ENCODE assay signal across 31 cellular contexts in the genomic region with DNA sequence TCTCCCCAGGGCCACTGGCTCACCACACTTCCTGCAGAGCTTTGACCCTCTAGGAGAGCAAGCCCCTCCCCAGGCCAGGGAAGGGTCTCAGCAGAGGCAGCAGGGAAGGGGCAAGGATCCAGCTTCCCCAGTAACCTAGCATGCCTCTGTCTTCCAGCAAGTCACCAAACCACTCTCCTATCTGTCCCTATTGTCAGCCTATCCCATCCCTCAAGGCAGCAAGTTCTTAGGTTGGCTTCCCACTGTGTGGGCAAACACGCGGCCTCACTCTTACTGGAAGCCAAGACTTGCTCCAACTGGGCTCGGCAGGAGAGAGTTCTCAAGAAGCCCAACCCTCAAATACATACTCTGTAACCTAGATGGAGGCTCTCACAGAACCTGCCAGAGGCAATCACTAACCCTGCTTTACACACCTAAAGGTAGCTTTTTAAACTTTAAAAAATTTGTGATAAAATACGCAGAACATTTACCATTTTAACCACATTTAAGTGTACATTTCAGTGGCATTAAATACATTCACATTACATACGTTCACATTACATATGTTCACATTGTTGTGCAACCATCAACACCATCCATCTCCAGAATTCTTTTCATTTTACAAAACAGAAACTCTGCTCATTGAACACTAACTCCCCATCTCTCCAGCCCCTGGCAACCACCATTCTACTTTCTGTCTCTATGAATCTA. TPM values are rescaled to one million over a fixed set of nuclear protein-coding genes. Genes with fewer than 3 reads are reported as not detected.
DNase-seq lines count a peak whose midpoint lies in the region; ATAC-seq, FAIRE-seq and TF ChIP-seq lines count a peak whose summit lies in the region.
"Had no signal": no experiment of that assay in that cellular context is flagged by ENCODE, and none has a peak within 500 bp of the region (broad histone marks: within the 10 kb centered on the region; RNA-seq: fewer than 3 reads in every experiment).

No MANE protein-coding gene starts in this region.

- ATAC-seq in A549 (no peak), K562 (no peak), pancreas (no peak)
- ATAC-seq in stimulated activated naive B cell treated with anti-CD40 and anti-IgM and Interleukin-4, amounts not matched to agents 10 μg/mL and 1 μg/mL and 100 μg/mL, for 72 hours (replicated peaks) = no peak
- ATAC-seq: foreskin keratinocyte, HCT116 had no signal

- H3K4me3 ChIP-seq in A549 (no peak overlapping the region), HUES64 (ENCODE audit: low read length) (no peak overlapping the region), K562 (no peak overlapping the region), pancreas (no peak overlapping the region)
- H3K4me3 ChIP-seq: esophagus muscularis mucosa, lung, sigmoid colon, uterus had no signal

- no peaks in the 10 kb centered on the region for H3K27me3 Mint-ChIP-seq in mesothelial cell of epicardium (ENCODE audit: low read depth)
- H3K27me3 Mint-ChIP-seq in stimulated activated naive B cell treated with anti-CD40 and anti-IgM and Interleukin-4, amounts not matched to agents 10 μg/mL and 1 μg/mL and 100 μg/mL, for 72 hours = peaks cover 46 to 56% of the 10 kb centered on the region in 2 donors

- H3K9me3 ChIP-seq in A549 (no peaks in the 10 kb centered on the region), HUES64 (ENCODE audit: insufficient read depth, low read depth, low read length) (no peaks in the 10 kb centered on the region), K562 (replicated peaks; ENCODE audit: control insufficient read depth, insufficient read depth, low read depth, low read length) (no peaks in the 10 kb centered on the region), pancreas (no peaks in the 10 kb centered on the region)
- H3K9me3 ChIP-seq: esophagus muscularis mucosa, sigmoid colon, uterus had no signal

- TF ChIP-seq RAD21 in A549 (conservative IDR thresholded peaks at IDR 0.05 in 1 of 2, IDR thresholded peaks at IDR 0.05 in 1 of 2) (no peak), K562 (CRISPR knock-in tag; conservative IDR thresholded peaks at IDR 0.05 in 1 of 2, IDR thresholded peaks at IDR 0.05 in 1 of 2) (no peak)

- H3K27ac ChIP-seq in A549 (peak overlapping the region; percentile 97 to 98; a peak in 5 of 6 replicates), HUES64 (ENCODE audit: low read depth, low read length) (peak overlapping the region; percentile 45; the same call in 1 of the 2 replicates), K562 (ENCODE audit: extremely low read depth, low read depth, low read length) (peak overlapping the region; percentile 14; the same call in 1 of the 3 replicates), pancreas (no peak overlapping the region)
- H3K27ac ChIP-seq: esophagus muscularis mucosa, foreskin keratinocyte, sigmoid colon had no signal

- H3K9ac ChIP-seq in HUES64 (ENCODE audit: low read depth, low read length) (peak overlapping the region; percentile 45; the same call in 1 of the 2 replicates), K562 (ENCODE audit: insufficient read depth in 1 of 2, low read depth in 2 of 2, low read length in 2 of 2) (peak overlapping the region; percentile 32 to 40; a peak in 3 of 4 replicates)

- H3K4me1 Mint-ChIP-seq in mesothelial cell of epicardium = peaks cover 36% of the 10 kb centered on the region
- peaks cover 22 to 27% of the 10 kb centered on the region in 2 donors for H3K4me1 Mint-ChIP-seq in stimulated activated naive B cell treated with anti-CD40 and anti-IgM and Interleukin-4, amounts not matched to agents 10 μg/mL and 1 μg/mL and 100 μg/mL, for 72 hours

- peaks cover 4% of the 10 kb centered on the region; the same call in 2 of the 3 replicates for H3K79me2 ChIP-seq in K562 (ENCODE audit: control insufficient read depth, insufficient read depth, low read length)

- no peaks in the 10 kb centered on the region for H3K9me1 ChIP-seq in K562 (ENCODE audit: control insufficient read depth, insufficient read depth, low read length)

- H3K36me3 ChIP-seq in HUES64 (ENCODE audit: insufficient read depth, low read length) (no peaks in the 10 kb centered on the region), K562 (ENCODE audit: control insufficient read depth, insufficient read depth, low read length) (no peaks in the 10 kb centered on the region), pancreas (no peaks in the 10 kb centered on the region)
- H3K36me3 ChIP-seq: esophagus muscularis mucosa, sigmoid colon, uterus had no signal

- H3K27me3 ChIP-seq in HUES64 (ENCODE audit: insufficient read depth, low read length) = no peaks in the 10 kb centered on the region
- H3K27me3 ChIP-seq in K562 (ENCODE audit: control insufficient read depth in 2 of 2, insufficient read depth in 2 of 2, low read length in 2 of 2) = no peaks in the 10 kb centered on the region
- no peaks in the 10 kb centered on the region for H3K27me3 ChIP-seq in pancreas
- H3K27me3 ChIP-seq: esophagus muscularis mucosa, foreskin keratinocyte, sigmoid colon, uterus had no signal

- no peak overlapping the region for H3K4me3 Mint-ChIP-seq in mesothelial cell of epicardium
- no peak overlapping the region for H3K4me3 Mint-ChIP-seq in stimulated activated naive B cell treated with anti-CD40 and anti-IgM and Interleukin-4, amounts not matched to agents 10 μg/mL and 1 μg/mL and 100 μg/mL, for 72 hours
- H3K4me3 Mint-ChIP-seq: activated CD4-positive, alpha-beta memory T cell treated with anti-CD3 and anti-CD28 coated beads for 36 hours; activated naive CD8-positive, alpha-beta T cell; activated T-helper 17 cell treated with anti-CD3 and anti-CD28 coated beads, Interleukin-2, amount 50 U/mL, for 72 hours; neural crest cell; T-helper 1 cell treated with Interleukin-12 subunit alpha and Interleukin-12 subunit beta and Interleukin-4 antibody, amounts not matched to agents 30 μg/mL and 1 μg/mL, for 36 hours had no signal

- no peak for FAIRE-seq in A549 (lab: Jason Lieb, UNC)
- peak; percentile 15 for FAIRE-seq in K562 (lab: Jason Lieb, UNC)
- FAIRE-seq in pancreas (lab: Jason Lieb, UNC) = no peak
- FAIRE-seq: A204.1, GM19239, TTC549 had no signal

- no peak for TF ChIP-seq POLR2A in A549 (IDR thresholded peaks at IDR 0.05; ENCODE audit: low read length)
- TF ChIP-seq POLR2A in K562 (conservative IDR thresholded peaks at IDR 0.05) = no peak

- CTCF ChIA-PET in A549 (lab: Yijun Ruan, JAX) (interaction anchor here (0.7 to 1.6 kb wide), 4 partner anchors 10 to 300 kb away, joined by 3 to 7 read pairs (median 3); partner anchors contain the start of gene VEGFA), K562 (lab: Yijun Ruan, JAX; ENCODE audit: low intra/inter-chr PET ratio) (no interaction called here)

- H3K9me3 Mint-ChIP-seq in mesothelial cell of epicardium = no peaks in the 10 kb centered on the region
- H3K9me3 Mint-ChIP-seq in stimulated activated naive B cell treated with anti-CD40 and anti-IgM and Interleukin-4, amounts not matched to agents 10 μg/mL and 1 μg/mL and 100 μg/mL, for 72 hours = no peaks in the 10 kb centered on the region
- H3K9me3 Mint-ChIP-seq: activated CD4-positive, alpha-beta memory T cell treated with anti-CD3 and anti-CD28 coated beads for 36 hours; activated T-helper 17 cell treated with anti-CD3 and anti-CD28 coated beads, Interleukin-2, amount 50 U/mL, for 72 hours; neural crest cell; T-helper 1 cell treated with Interleukin-12 subunit alpha and Interleukin-12 subunit beta and Interleukin-4 antibody, amounts not matched to agents 30 μg/mL and 1 μg/mL, for 36 hours had no signal

- intact Hi-C loops in K562 (cut with micrococcal nuclease) = no loop called here
- intact Hi-C loops in pancreas (cut with DNase I) = loop anchor here in 1 of 3 donors (10.0 kb wide), 2 partner anchors 124 to 214 kb away; no protein-coding TSS in a partner anchor

- no peaks in the 10 kb centered on the region for H4K20me1 ChIP-seq in K562 (replicated peaks; ENCODE audit: control insufficient read depth, insufficient read depth, low read length)

- TF ChIP-seq EP300 in A549 (IDR thresholded peaks at IDR 0.05) (no peak), K562 (IDR thresholded peaks at IDR 0.05; ENCODE audit: low read length) (no peak)

- H3K4me2 ChIP-seq in A549 = no peak overlapping the region
- no peak overlapping the region for H3K4me2 ChIP-seq in K562 (ENCODE audit: insufficient read depth, low read length)

- no peaks in the 10 kb centered on the region for H3K36me3 Mint-ChIP-seq in mesothelial cell of epicardium
- H3K36me3 Mint-ChIP-seq in stimulated activated naive B cell treated with anti-CD40 and anti-IgM and Interleukin-4, amounts not matched to agents 10 μg/mL and 1 μg/mL and 100 μg/mL, for 72 hours = no peaks in the 10 kb centered on the region
- H3K36me3 Mint-ChIP-seq: activated CD4-positive, alpha-beta memory T cell treated with anti-CD3 and anti-CD28 coated beads for 36 hours; activated naive CD8-positive, alpha-beta T cell had no signal

- DNase-seq in A549 (ENCODE audit: low read depth in 1 of 2, low spot score in 1 of 2) (no peak), K562 (ENCODE audit: extremely low read depth in 1 of 4, low spot score in 3 of 4) (no peak), mesothelial cell of epicardium (ENCODE audit: low spot score in 2 of 2, unreplicated experiment in 2 of 2) (no peak), pancreas (no peak), HK-2 (ENCODE audit: unreplicated experiment) (no peak), KG1 (lab: John Stamatoyannopoulos, UW) (no peak)
- DNase-seq in stimulated activated naive B cell treated with anti-CD40 and anti-IgM and Interleukin-4, amounts not matched to agents 10 μg/mL and 1 μg/mL and 100 μg/mL, for 72 hours = no peak
- DNase-seq: activated CD4-positive, alpha-beta memory T cell treated with anti-CD3 and anti-CD28 coated beads for 36 hours; activated CD4-positive, CD25-positive, alpha-beta regulatory T cell treated with anti-CD3 and anti-CD28 coated beads, Interleukin-2, amount 50 U/mL, for 72 hours; activated CD8-positive, alpha-beta memory T cell treated with anti-CD3 and anti-CD28 coated beads, Interleukin-2, amount 50 U/mL, for 4 hours; anterior cingulate cortex; cortex of kidney; DMS153; foreskin keratinocyte; NCI-H1417 treated with DMSO at 0.1 percent for 48 hours; NCI-H774; sigmoid colon; stimulated activated CD4-positive, alpha-beta T cell treated with anti-CD3 and anti-CD28 coated beads, Interleukin-4, amount 100 ng/mL, for 4 hours; stimulated activated naive CD4-positive, alpha-beta T cell treated with Interleukin-2 at 50 U/mL for 16 hours had no signal

- peaks cover 60% of the 10 kb centered on the region for H3K4me1 ChIP-seq in A549
- H3K4me1 ChIP-seq in HUES64 (ENCODE audit: insufficient read depth, low read length) = peaks cover 14% of the 10 kb centered on the region
- peaks cover 57 to 65% of the 10 kb centered on the region in 2 experiments for H3K4me1 ChIP-seq in K562 (replicated peaks in 1 of 2; ENCODE audit: control insufficient read depth in 2 of 2, insufficient read depth in 2 of 2, low read length in 2 of 2)
- peaks cover 0 to 2% (median 2%) of the 10 kb centered on the region in 3 donors for H3K4me1 ChIP-seq in pancreas

- H3K27ac Mint-ChIP-seq in mesothelial cell of epicardium = peak overlapping the region; percentile 81
- H3K27ac Mint-ChIP-seq in stimulated activated naive B cell treated with anti-CD40 and anti-IgM and Interleukin-4, amounts not matched to agents 10 μg/mL and 1 μg/mL and 100 μg/mL, for 72 hours = no peak overlapping the region
- H3K27ac Mint-ChIP-seq: activated CD4-positive, alpha-beta memory T cell treated with anti-CD3 and anti-CD28 coated beads for 36 hours; activated naive CD8-positive, alpha-beta T cell; T-helper 1 cell treated with Interleukin-12 subunit alpha and Interleukin-12 subunit beta and Interleukin-4 antibody, amounts not matched to agents 30 μg/mL and 1 μg/mL, for 36 hours had no signal

- no peak for TF ChIP-seq CTCF in A549 (IDR thresholded peaks at IDR 0.05)
- no peak for TF ChIP-seq CTCF in K562 (IDR thresholded peaks at IDR 0.05 in 2 of 3, conservative IDR thresholded peaks at IDR 0.05 in 1 of 3; ENCODE audit: insufficient read depth in 2 of 3, low read depth in 1 of 3, low read length in 3 of 3)
- no peak for TF ChIP-seq CTCF in mesothelial cell of epicardium (IDR thresholded peaks at IDR 0.05; ENCODE audit: unreplicated experiment)
- TF ChIP-seq CTCF in pancreas (IDR thresholded peaks at IDR 0.05) = no peak

- POLR2A ChIA-PET in A549 (lab: Yijun Ruan, JAX) (no interaction called here), K562 (lab: Yijun Ruan, JAX) (interaction anchor here (0.6 to 1.4 kb wide), 3 partner anchors 10 to 440 kb away, joined by 3 to 5 read pairs (median 3); partner anchors contain the start of gene GTPBP2)

- no TSS peak for BruUV-seq in K562 (replicated peaks; lab: Mats Ljungman, UMichigan)

- in situ Hi-C loops in K562 (cut with MboI) = loop anchor here (5.0 kb wide), 1 partner anchor 346 kb away; no protein-coding TSS in a partner anchor

- peak overlapping the region; percentile 76 for H2AFZ ChIP-seq in K562 (ENCODE audit: low read depth, low read length)

- 54% methylated on average over 5 of the region's 5 CpGs for WGBS in A549 (ENCODE audit: missing lambda C conversion rate)
- WGBS in HUES64 = 30% methylated on average over 5 of the region's 5 CpGs
- WGBS in K562 (ENCODE audit: insufficient coverage, low coverage, missing lambda C conversion rate) = 51% methylated on average over 5 of the region's 5 CpGs
- WGBS in pancreas, 2 donors = 82% methylated on average over 5 of the region's 5 CpGs

RNA-seq across cellular contexts. Expression of gene MRPL14, which starts 58.5 kb away (rescaled TPM):
- polyA plus RNA-seq in A549 (2011; rRNA removed) (47.1 and 48.2 TPM in 2 replicates), A549 (2017; fragmentation: RNase III; extraction: RNeasy Plus Mini Kit Qiagen cat#74134 plus additional on column Dnase treatment) (55.3 to 56.5 TPM (median 56.3 TPM) in 3 replicates), K562 (2011; rRNA removed) (145 and 165 TPM in 2 replicates), K562 (2014; fragmentation: Illumina TruSeq; extraction: Trizol) (134 and 163 TPM in 2 replicates), K562 (2014; fragmentation: Nextera tagmentation; extraction: Ambion mirVana) (100 to 1,000 TPM; 414 to 424 TPM), K562 (2014; rRNA removed) (195 and 240 TPM in 2 replicates), pancreas (10 to 100 TPM; 12.5 to 30.4 TPM)
- 108 and 113 TPM in 2 replicates for polyA plus RNA-seq in A549 (2012; cell fraction: cytosol; rRNA removed)
- 49.1 and 67.3 TPM in 2 replicates for polyA plus RNA-seq in A549 (2012; cell fraction: nucleus; rRNA removed)
- polyA minus RNA-seq in A549 (2011; rRNA and poly(A)+ RNA removed) = 17.1 and 19.3 TPM in 2 replicates
- polyA plus RNA-seq in HUES64 (2013, experiment 1 of 2) = 73.2 TPM
- polyA plus RNA-seq in HUES64 (2013, experiment 2 of 2) = 69.5 TPM
- total RNA-seq in K562 (2011; cell fraction: chromatin; rRNA removed; ENCODE audit: low replicate concordance) = 39.2 and 66.5 TPM in 2 replicates
- 54.2 and 60.8 TPM in 2 replicates for total RNA-seq in K562 (2011; cell fraction: nucleolus; rRNA removed)
- 55.7 and 67.6 TPM in 2 replicates for total RNA-seq in K562 (2011; cell fraction: nucleoplasm; rRNA removed)
- total RNA-seq in K562 (2014; rRNA removed) (166 and 199 TPM in 2 replicates), K562 (2014; rRNA removed; fragmentation: Illumina TruSeq; extraction: Trizol) (97.5 and 126 TPM in 2 replicates), K562 (2015; rRNA removed; fragmentation: Illumina TruSeq; extraction: Trizol) (130 and 136 TPM in 2 replicates), K562 (2021) (143 and 149 TPM in 2 replicates), mesothelial cell of epicardium (46.9 to 50.9 TPM (median 49.5 TPM) in 3 replicates), pancreas (10 to 100 TPM in 4 of 6 donors, 1 to 10 TPM in 2; 8.7 to 16.4 (median 14.1) TPM)
- polyA plus RNA-seq in K562 (2011; cell fraction: cytosol; rRNA removed) = 149 and 217 TPM in 2 replicates
- 68.7 and 82.6 TPM in 2 replicates for polyA plus RNA-seq in K562 (2011; cell fraction: nucleus; rRNA removed)
- 102 and 171 TPM in 2 replicates for polyA plus RNA-seq in K562 (2012)
- polyA minus RNA-seq in K562 (2011; rRNA and poly(A)+ RNA removed) = 39.8 and 41.8 TPM in 2 replicates
- 38.6 and 39.1 TPM in 2 replicates for polyA minus RNA-seq in K562 (2011; cell fraction: cytosol; rRNA and poly(A)+ RNA removed)
- 15.3 and 25.4 TPM in 2 replicates for polyA minus RNA-seq in K562 (2011; cell fraction: nucleus; rRNA and poly(A)+ RNA removed)

RNA-seq across cellular contexts. Expression of gene TMEM63B, which starts 58.6 kb away (rescaled TPM):
- polyA plus RNA-seq in A549 (2011; rRNA removed) (24.0 and 25.4 TPM in 2 replicates), A549 (2017; fragmentation: RNase III; extraction: RNeasy Plus Mini Kit Qiagen cat#74134 plus additional on column Dnase treatment) (18.3 to 22.2 TPM (median 21.6 TPM) in 3 replicates), K562 (2011; rRNA removed) (37.0 and 59.6 TPM in 2 replicates), K562 (2014; fragmentation: Illumina TruSeq; extraction: Trizol) (32.5 and 35.7 TPM in 2 replicates), K562 (2014; fragmentation: Nextera tagmentation; extraction: Ambion mirVana) (under 1 TPM; 0.14 to 0.17 TPM), K562 (2014; rRNA removed) (26.8 and 31.0 TPM in 2 replicates), pancreas (10 to 100 TPM; 12.1 to 16.9 TPM)
- polyA plus RNA-seq in A549 (2012; cell fraction: cytosol; rRNA removed) = 26.0 and 33.3 TPM in 2 replicates
- 50.9 and 59.9 TPM in 2 replicates for polyA plus RNA-seq in A549 (2012; cell fraction: nucleus; rRNA removed)
- polyA minus RNA-seq in A549 (2011; rRNA and poly(A)+ RNA removed) = 32.9 and 44.4 TPM in 2 replicates
- polyA plus RNA-seq in HUES64 (2013, experiment 1 of 2) = 28.4 TPM
- polyA plus RNA-seq in HUES64 (2013, experiment 2 of 2) = 34.5 TPM
- total RNA-seq in K562 (2011; cell fraction: chromatin; rRNA removed; ENCODE audit: low replicate concordance) = 125 and 274 TPM in 2 replicates
- 162 and 166 TPM in 2 replicates for total RNA-seq in K562 (2011; cell fraction: nucleolus; rRNA removed)
- total RNA-seq in K562 (2011; cell fraction: nucleoplasm; rRNA removed) = 160 TPM in 2 replicates
- total RNA-seq in K562 (2014; rRNA removed) (12.6 and 22.5 TPM in 2 replicates), K562 (2014; rRNA removed; fragmentation: Illumina TruSeq; extraction: Trizol) (10.8 and 14.4 TPM in 2 replicates), K562 (2015; rRNA removed; fragmentation: Illumina TruSeq; extraction: Trizol) (14.0 and 14.3 TPM in 2 replicates), K562 (2021) (39.2 and 39.4 TPM in 2 replicates), mesothelial cell of epicardium (44.7 to 54.9 TPM (median 49.3 TPM) in 3 replicates), pancreas (10 to 100 TPM in 4 of 6 donors, 1 to 10 TPM in 2; 7.2 to 19.9 (median 11.4) TPM)
- polyA plus RNA-seq in K562 (2011; cell fraction: cytosol; rRNA removed) = 69.9 and 86.4 TPM in 2 replicates
- 128 and 148 TPM in 2 replicates for polyA plus RNA-seq in K562 (2011; cell fraction: nucleus; rRNA removed)
- polyA plus RNA-seq in K562 (2012) = 27.9 and 28.7 TPM in 2 replicates
- 52.7 and 68.9 TPM in 2 replicates for polyA minus RNA-seq in K562 (2011; rRNA and poly(A)+ RNA removed)
- 35.2 and 46.9 TPM in 2 replicates for polyA minus RNA-seq in K562 (2011; cell fraction: cytosol; rRNA and poly(A)+ RNA removed)
- 25.6 and 33.4 TPM in 2 replicates for polyA minus RNA-seq in K562 (2011; cell fraction: nucleus; rRNA and poly(A)+ RNA removed)

Comparison
In these comparisons a context has a peak if more than half of its experiments do, and no peak if none do; other contexts are left out.
1. H3K27ac ChIP-seq: peak in A549 (2 of 2), HUES64 (single experiment) and K562 (single experiment); none in pancreas (0 of 4).
2. Of the 35 proteins assayed by ChIP-seq in both K562 and A549: peak only in K562: CEBPB; only in A549: MAX; in both: none; in neither: 33.